ENCODE assay signal across 20 cellular contexts in genomic region chr9:97478301-97478981, GRCh38. TPM values are rescaled to one million over a fixed set of nuclear protein-coding genes. Genes with fewer than 3 reads are reported as not detected.
A peak's percentile ranks its signal among the peaks of the same experiment; 100 is the strongest.
DNase-seq lines count a peak whose midpoint lies in the region; ATAC-seq and TF ChIP-seq lines count a peak whose summit lies in the region.
"Had no signal": no experiment of that assay in that cellular context is flagged by ENCODE, and none has a peak within 500 bp of the region (broad histone marks: within the 10 kb centered on the region; RNA-seq: fewer than 3 reads in every experiment).

No MANE protein-coding gene starts in this region.

- no peak overlapping the region for H2AFZ ChIP-seq in mesenchymal stem cell (ENCODE audit: low read depth, low read length)
- H2AFZ ChIP-seq: GM23248 had no signal

- H3K79me1 ChIP-seq in mesenchymal stem cell (replicated peaks; ENCODE audit: low read length, poor library complexity, severe bottlenecking): no peaks in the 10 kb centered on the region

- 44% methylated on average over 2 of the region's 3 CpGs for WGBS in mesenchymal stem cell

- no peak overlapping the region for H3K9ac ChIP-seq in mesenchymal stem cell (ENCODE audit: low read length)
- H3K9ac ChIP-seq: GM23248 had no signal

- no peak overlapping the region for H3K23ac ChIP-seq in mesenchymal stem cell (ENCODE audit: low read length in 2 of 2)

- H3K4ac ChIP-seq in mesenchymal stem cell (ENCODE audit: low read depth in 1 of 2, low read length in 2 of 2): no peak overlapping the region

- no peak overlapping the region for H3K27ac ChIP-seq in mesenchymal stem cell (ENCODE audit: low read length, poor library complexity, severe bottlenecking)
- H3K27ac ChIP-seq: C4-2B, GM23248, HL-60 had no signal

- no peaks in the 10 kb centered on the region for H3K27me3 ChIP-seq in mesenchymal stem cell (ENCODE audit: control insufficient read depth in 1 of 2, insufficient read depth in 1 of 2, low read length in 2 of 2)

- H3K4me3 ChIP-seq in fibroblast of villous mesenchyme (ENCODE audit: low read depth, low read length): no peak overlapping the region
- H3K4me3 ChIP-seq in mesenchymal stem cell (ENCODE audit: insufficient read depth in 1 of 2, low read depth in 1 of 2, low read length in 2 of 2): no peak overlapping the region
- H3K4me3 ChIP-seq: GM23248 had no signal

- H2BK5ac ChIP-seq in mesenchymal stem cell (ENCODE audit: low read depth, low read length, poor library complexity, severe bottlenecking): no peak overlapping the region

- peak; percentile 40 for ATAC-seq in GM18868 (IDR thresholded peaks at IDR 0.05; ENCODE audit: unreplicated experiment)
- no peak for ATAC-seq in GM21576 (IDR thresholded peaks at IDR 0.05; ENCODE audit: unreplicated experiment)
- ATAC-seq: Right ventricle myocardium inferior had no signal

- H3K14ac ChIP-seq in mesenchymal stem cell (ENCODE audit: low read length in 2 of 2): no peak overlapping the region

- no peak overlapping the region for H3K4me2 ChIP-seq in mesenchymal stem cell (ENCODE audit: low read length, poor library complexity, severe bottlenecking)

- no peak overlapping the region for H2BK120ac ChIP-seq in mesenchymal stem cell (ENCODE audit: low read depth, low read length)

- no peaks in the 10 kb centered on the region for H3K9me3 ChIP-seq in mesenchymal stem cell (ENCODE audit: control insufficient read depth, low read length)

- no peak for TF ChIP-seq CTCF in fibroblast of villous mesenchyme (IDR thresholded peaks at IDR 0.05; ENCODE audit: insufficient read depth, low read depth, low read length)

- H2BK15ac ChIP-seq in mesenchymal stem cell (ENCODE audit: low read depth, poor library complexity, severe bottlenecking): no peak overlapping the region

- H3K4me1 ChIP-seq in mesenchymal stem cell (ENCODE audit: control insufficient read depth, insufficient read depth, low read depth, low read length): no peaks in the 10 kb centered on the region

- H2BK12ac ChIP-seq in mesenchymal stem cell (ENCODE audit: low read length in 2 of 2): no peak overlapping the region

- DNase-seq in HuH-7 (ENCODE audit: low spot score) (peak; percentile 20), fibroblast of villous mesenchyme (ENCODE audit: low read depth) (peak; percentile 35), mesenchymal stem cell (peak; percentile 16), NCI-H2107 (lab: John Stamatoyannopoulos, UW) (no peak), SK-N-DZ (ENCODE audit: low spot score) (no peak)
- DNase-seq: AML-193; DND-41; GM23248; HCEC 1CT; NCI-H1930; NCI-H345; NCI-H524 treated with DMSO at 0.1 percent for 48 hours; NK-92 treated with Interleukin-12 subunit alpha and Interleukin-12 subunit beta, amount 100 ng/mL, for 24 hours had no signal

- no peak overlapping the region for H2AK5ac ChIP-seq in mesenchymal stem cell (ENCODE audit: low read length, severe bottlenecking)

- H3K18ac ChIP-seq in mesenchymal stem cell (ENCODE audit: low read depth in 1 of 2, low read length in 2 of 2): no peak overlapping the region

- H4K8ac ChIP-seq in mesenchymal stem cell (ENCODE audit: low read length): no peak overlapping the region

- no peak overlapping the region for H4K91ac ChIP-seq in mesenchymal stem cell (ENCODE audit: low read length)

- peaks cover 3 to 30% of the 10 kb centered on the region in 2 experiments for H3K36me3 ChIP-seq in mesenchymal stem cell (ENCODE audit: control insufficient read depth in 1 of 2, insufficient read depth in 2 of 2, low read depth in 1 of 2, low read length in 2 of 2)

RNA-seq across cellular contexts. Expression of gene TMOD1, which starts 23.0 kb away (rescaled TPM):
- 0.43 and 0.97 TPM in 2 replicates for total RNA-seq in fibroblast of villous mesenchyme
- polyA plus RNA-seq in mesenchymal stem cell (2013, experiment 1 of 2): 0.72 TPM
- 0.68 TPM for polyA plus RNA-seq in mesenchymal stem cell (2013, experiment 2 of 2)
- polyA plus RNA-seq in SK-N-DZ (2014; cell fraction: cytosol; rRNA removed): 12.1 and 13.2 TPM in 2 replicates
- polyA plus RNA-seq in SK-N-DZ (2014; cell fraction: nucleus; rRNA removed): 9.4 and 9.9 TPM in 2 replicates
- total RNA-seq: G401, OCI-LY7 had no signal

Comparison
In these comparisons a context has a peak if more than half of its experiments do, and no peak if none do; other contexts are left out.
1. DNase-seq: peak in HuH-7 (single experiment), fibroblast of villous mesenchyme (single experiment) and mesenchymal stem cell (single experiment); none in NCI-H2107 (single experiment) and SK-N-DZ (single experiment).